Comparison of ENCODE assay signal across 18 cellular contexts in genomic region chr15:99967841-99968371, GRCh38.
DNase-seq lines count a peak whose midpoint lies in the region; ATAC-seq and TF ChIP-seq lines count a peak whose summit lies in the region.
"Had no signal": no experiment of that assay in that cellular context is flagged by ENCODE, and none has a peak within 500 bp of the region (broad histone marks: within the 10 kb centered on the region; RNA-seq: fewer than 3 reads in every experiment).

No MANE protein-coding gene starts in this region.

- no peak overlapping the region for H3K14ac ChIP-seq in trophoblast cell (ENCODE audit: low read length)

- no peaks in the 10 kb centered on the region for H3K79me1 ChIP-seq in trophoblast cell (ENCODE audit: low read length)

- DNase-seq in A172 (ENCODE audit: low spot score) (peak; percentile 31), LNCaP clone FGC (ENCODE audit: low read depth) (peak; percentile 4), RPMI7951 (ENCODE audit: low read depth) (peak; percentile 69), foreskin keratinocyte (peak; percentile 91 to 96), SW480 (ENCODE audit: low spot score) (no peak), trophoblast cell (no peak), T-helper 1 cell (no peak)
- DNase-seq: activated CD4-positive, alpha-beta T cell treated with anti-CD3 and anti-CD28 coated beads for 4 hours; activated naive CD8-positive, alpha-beta T cell treated with anti-CD3 and anti-CD28 coated beads, Interleukin-2, amount 10 ng/mL, durations not matched to agents 7 days and 5 days; activated T-cell treated with anti-CD3 and anti-CD28 coated beads, Interleukin-2, amount 50 U/mL, for 1 hour; effector memory CD4-positive, alpha-beta T cell; foreskin melanocyte; mesenchymal stem cell; PC-9; stimulated activated CD4-positive, alpha-beta T cell treated with anti-CD3 and anti-CD28 coated beads, Interleukin-1b, Interleukin-23, amount 100 ng/mL, for 48 hours had no signal

- ATAC-seq in foreskin keratinocyte, result peak; percentile 85
- no peak for ATAC-seq in GM19324 (IDR thresholded peaks at IDR 0.05; ENCODE audit: low FRiP score, unreplicated experiment)

- no CpG with 5 or more reads among the region's 11 CpGs for WGBS in trophoblast cell (ENCODE audit: extremely low coverage, insufficient coverage, insufficient read length)

- no peak overlapping the region for H4K8ac ChIP-seq in trophoblast cell (ENCODE audit: low read depth, low read length)

- H2AFZ ChIP-seq in trophoblast cell (ENCODE audit: insufficient read depth, low read length, poor library complexity), result no peak overlapping the region
- H2AFZ ChIP-seq: neural progenitor cell, PC-9 had no signal

- no peaks in the 10 kb centered on the region for H3K9me3 ChIP-seq in trophoblast cell (ENCODE audit: insufficient read depth, low read depth, low read length)

- no peak overlapping the region for H3K4me2 ChIP-seq in trophoblast cell (ENCODE audit: low read length)
- H3K4me2 ChIP-seq: neural progenitor cell, PC-9 had no signal

- no peak overlapping the region for H3K9ac ChIP-seq in trophoblast cell (ENCODE audit: low read length)
- H3K9ac ChIP-seq: neural progenitor cell had no signal

- H2BK12ac ChIP-seq in trophoblast cell (ENCODE audit: low read length), result no peak overlapping the region

- no peak overlapping the region for H4K91ac ChIP-seq in trophoblast cell (ENCODE audit: low read depth, low read length)

- H3K23ac ChIP-seq in trophoblast cell (ENCODE audit: low read length), result no peak overlapping the region

- no peaks in the 10 kb centered on the region for H3K36me3 ChIP-seq in trophoblast cell (ENCODE audit: control insufficient read depth in 1 of 2, insufficient read depth in 2 of 2, low read length in 2 of 2)
- H3K36me3 ChIP-seq: cardiac muscle cell, neural progenitor cell had no signal

- H3K27ac ChIP-seq in foreskin keratinocyte (no peak overlapping the region), trophoblast cell (ENCODE audit: low read depth, low read length) (no peak overlapping the region)
- H3K27ac ChIP-seq: cardiac muscle cell, neural progenitor cell, PC-9 had no signal

- H3K4me3 ChIP-seq in LNCaP clone FGC (ENCODE audit: low read depth, low read length) (no peak overlapping the region), trophoblast cell (ENCODE audit: low read depth, low read length) (no peak overlapping the region)
- H3K4me3 ChIP-seq: cardiac muscle cell, neural progenitor cell, PC-9 had no signal

- H3K4me1 ChIP-seq in foreskin keratinocyte (peaks cover 17% of the 10 kb centered on the region), trophoblast cell (ENCODE audit: control insufficient read depth in 1 of 2, insufficient read depth in 2 of 2, low read length in 2 of 2) (no peaks in the 10 kb centered on the region)

- no peak overlapping the region for H2BK5ac ChIP-seq in trophoblast cell (ENCODE audit: low read depth, low read length, poor library complexity)

- no peaks in the 10 kb centered on the region for H3K79me2 ChIP-seq in trophoblast cell (ENCODE audit: control insufficient read depth, insufficient read depth, low read length, poor library complexity)

- H3K27me3 ChIP-seq in foreskin keratinocyte (no peaks in the 10 kb centered on the region), trophoblast cell (ENCODE audit: insufficient read depth, low read length) (no peaks in the 10 kb centered on the region)
- H3K27me3 ChIP-seq: cardiac muscle cell, neural progenitor cell had no signal

- no peak overlapping the region for H2BK120ac ChIP-seq in trophoblast cell (ENCODE audit: insufficient read depth, low read length, poor library complexity)

- no peak overlapping the region for H3K18ac ChIP-seq in trophoblast cell (ENCODE audit: low read length)

- TF ChIP-seq CTCF in LNCaP clone FGC (IDR thresholded peaks at IDR 0.05; ENCODE audit: control insufficient read depth, extremely low read depth, insufficient read depth) (no peak), foreskin keratinocyte (conservative IDR thresholded peaks at IDR 0.05) (no peak)

- H4K12ac ChIP-seq in trophoblast cell (ENCODE audit: low read depth, low read length), result no peak overlapping the region

- H3K4ac ChIP-seq in trophoblast cell (ENCODE audit: low read depth, low read length), result no peak overlapping the region

- no peak overlapping the region for H2AK5ac ChIP-seq in trophoblast cell (ENCODE audit: low read length)

Comparison
In these comparisons a context has a peak if more than half of its experiments do, and no peak if none do; other contexts are left out.
1. DNase-seq: peak in A172 (single experiment), LNCaP clone FGC (single experiment), RPMI7951 (single experiment) and foreskin keratinocyte (2 of 2); none in SW480 (single experiment), trophoblast cell (0 of 2) and T-helper 1 cell (0 of 5).